20 cellular contexts compared by ENCODE assay signal in the genomic region with DNA sequence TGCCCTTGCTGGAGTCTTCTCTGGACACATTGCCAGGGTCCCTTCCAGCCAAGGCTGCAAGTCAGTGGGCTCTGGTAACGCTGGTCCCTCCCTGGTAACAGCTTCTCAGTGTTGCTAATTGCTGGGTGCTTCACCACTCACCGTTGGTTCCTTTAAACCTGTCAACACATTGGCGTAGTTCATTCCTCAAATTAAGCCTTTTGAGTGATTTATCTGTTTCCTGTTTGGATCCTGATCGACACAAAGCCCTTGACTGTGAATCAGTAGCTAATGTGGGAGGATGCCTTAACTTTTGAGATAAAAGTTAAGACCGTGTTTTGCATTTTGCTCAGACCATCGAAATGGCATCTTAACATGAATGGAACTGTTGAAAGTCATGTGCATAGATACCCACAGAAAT.
"Had no signal": no experiment of that assay in that cellular context is flagged by ENCODE, and none has a peak within 500 bp of the region (broad histone marks: within the 10 kb centered on the region; RNA-seq: fewer than 3 reads in every experiment).

No MANE protein-coding gene starts in this region.

- ATAC-seq: activated naive CD4-positive, alpha-beta T cell treated with anti-CD3 and anti-CD28 coated beads, Interleukin-2, amount 50 U/mL, for 72 hours; activated T-cell treated with anti-CD3 and anti-CD28 coated beads, Interleukin-2, amount 50 U/mL, for 4 hours; Right ventricle myocardium inferior; T-cell; WTC11 had no signal

- DNase-seq: activated CD4-positive, alpha-beta memory T cell treated with anti-CD3 and anti-CD28 coated beads for 36 hours; activated CD4-positive, alpha-beta T cell treated with anti-CD3 and anti-CD28 coated beads for 1 hour; activated CD4-positive, alpha-beta T cell treated with anti-CD3 and anti-CD28 coated beads, Interleukin-2, amount 10 ng/mL, durations not matched to agents 24 days and 14 days; activated CD8-positive, alpha-beta memory T cell treated with anti-CD3 and anti-CD28 coated beads for 24 hours; activated effector memory CD4-positive, alpha-beta T cell treated with anti-CD3 and anti-CD28 coated beads, Interleukin-2, amount 50 U/mL, for 16 hours; activated naive CD4-positive, alpha-beta T cell treated with Interleukin-2 at 50 U/mL for 16 hours; activated T-cell treated with anti-CD3 and anti-CD28 coated beads, Interleukin-2, amount 50 U/mL, for 4 hours; brain microvascular endothelial cell; IMR-90; KG1; NCI-H1092; NCI-H2029; NCI-H510A treated with DMSO at 0.1 percent for 48 hours; NCI-H774; T-cell; T-helper 2 cell; T1000 had no signal
